In genomic region chr1:230773396-230774033, GRCh38 we compare ENCODE assay signal across 16 cellular contexts. TPM values are rescaled to one million over a fixed set of nuclear protein-coding genes. Genes with fewer than 3 reads are reported as not detected.
DNase-seq lines count a peak whose midpoint lies in the region; ATAC-seq and TF ChIP-seq lines count a peak whose summit lies in the region.
"Had no signal": no experiment of that assay in that cellular context is flagged by ENCODE, and none has a peak within 500 bp of the region (broad histone marks: within the 10 kb centered on the region; RNA-seq: fewer than 3 reads in every experiment).

No MANE protein-coding gene starts in this region.

- in situ Hi-C loops in Panc1 (cut with HindIII; ENCODE audit: low pct_unique_long_range_greater_than_20kb, low sequenced_read_pairs) (no loop called here), HAP-1 (cut with MboI; ENCODE audit: low sequenced_read_pairs) (no loop called here)

- no peak for TF ChIP-seq POLR2A in uterus (IDR thresholded peaks at IDR 0.05)

- H3K36me3 ChIP-seq in Panc1 (ENCODE audit: control insufficient read depth, insufficient read depth, low read length) (no peaks in the 10 kb centered on the region), HAP-1 (replicated peaks) (no peaks in the 10 kb centered on the region), uterus (no peaks in the 10 kb centered on the region)

- no peaks in the 10 kb centered on the region for H3K4me1 Mint-ChIP-seq in natural killer cell
- H3K4me1 Mint-ChIP-seq: activated CD4-positive, alpha-beta T cell treated with anti-CD3 and anti-CD28 coated beads, Interleukin-2, amount 10 ng/mL, durations not matched to agents 24 days and 14 days had no signal

- no peaks in the 10 kb centered on the region for H3K9me3 ChIP-seq in Panc1 (ENCODE audit: control insufficient read depth, insufficient read depth, low read depth, low read length)
- no peaks in the 10 kb centered on the region for H3K9me3 ChIP-seq in HAP-1
- no peaks in the 10 kb centered on the region for H3K9me3 ChIP-seq in uterus
- H3K9me3 ChIP-seq: Caco-2 had no signal

- no peaks in the 10 kb centered on the region for H3K9me3 Mint-ChIP-seq in natural killer cell
- H3K9me3 Mint-ChIP-seq: activated CD4-positive, alpha-beta T cell treated with anti-CD3 and anti-CD28 coated beads, Interleukin-2, amount 10 ng/mL, durations not matched to agents 24 days and 14 days had no signal

- CTCF ChIA-PET in Panc1 (lab: Charles Lee): interaction anchor here (0.6 to 1.4 kb wide), 3 partner anchors 11 to 720 kb away, joined by 4 to 6 read pairs (median 5); no protein-coding TSS in a partner anchor

- intact Hi-C loops in Panc1 (cut with micrococcal nuclease; ENCODE audit: unreplicated experiment): no loop called here
- intact Hi-C loops in head of caudate nucleus (cut with DNase I): loop anchor here (5.0 kb wide), 1 partner anchor 131 kb away; the partner anchor contains the start of gene COG2
- intact Hi-C loops in uterus (cut with DNase I; ENCODE audit: low total_unique reads): no loop called here
- intact Hi-C loops in natural killer cell (cut with micrococcal nuclease): no loop called here

- H3K27me3 ChIP-seq in Panc1 (ENCODE audit: control insufficient read depth, insufficient read depth, low read length) (peaks cover 8% of the 10 kb centered on the region), HAP-1 (ENCODE audit: low read depth) (no peaks in the 10 kb centered on the region), uterus (no peaks in the 10 kb centered on the region)

- no peak overlapping the region for H3K4me3 ChIP-seq in Panc1 (ENCODE audit: low read depth in 2 of 2, low read length in 2 of 2)
- H3K4me3 ChIP-seq in HAP-1: no peak overlapping the region
- no peak overlapping the region for H3K4me3 ChIP-seq in uterus
- H3K4me3 ChIP-seq: skin epidermis had no signal

- DNase-seq in Panc1 (ENCODE audit: low read depth, low spot score): no peak
- DNase-seq in head of caudate nucleus: peak in 39 of 42 donors; percentile 33 to 88 (median 61)
- DNase-seq in putamen (ENCODE audit: low spot score): peak; percentile 77
- no peak for DNase-seq in HAP-1 (ENCODE audit: low spot score in 2 of 2)
- DNase-seq in NOMO-1 (lab: John Stamatoyannopoulos, UW; ENCODE audit: unreplicated experiment in 2 of 2): no peak
- DNase-seq in uterus: no peak
- DNase-seq in natural killer cell: no peak
- DNase-seq: activated CD4-positive, alpha-beta T cell treated with anti-CD3 and anti-CD28 coated beads, Interleukin-2, amount 10 ng/mL, durations not matched to agents 24 days and 14 days; activated CD8-positive, alpha-beta memory T cell treated with anti-CD3 and anti-CD28 coated beads, Interleukin-2, amount 50 U/mL, for 48 hours; AML-193; GOT3; NCI-H2107; stimulated activated CD4-positive, alpha-beta T cell treated with anti-CD3 and anti-CD28 coated beads, Interleukin-4, amount 100 ng/mL, for 1 hour had no signal

- ATAC-seq in Panc1 (no peak), natural killer cell (no peak)

- H3K27ac ChIP-seq in Panc1 (ENCODE audit: low read length) (no peak overlapping the region), uterus (no peak overlapping the region)
- H3K27ac ChIP-seq: skin epidermis had no signal

- TF ChIP-seq CTCF in LNCAP (IDR thresholded peaks at IDR 0.05) (peak; percentile 16; the same call in 1 of the 2 replicates), Panc1 (IDR thresholded peaks at IDR 0.05) (peak; percentile 13; the same call in 1 of the 2 replicates), uterus (IDR thresholded peaks at IDR 0.05) (no peak), natural killer cell (IDR thresholded peaks at IDR 0.05) (no peak)

- POLR2A ChIA-PET in Panc1 (lab: Charles Lee): no interaction called here

- H3K36me3 Mint-ChIP-seq in natural killer cell: no peaks in the 10 kb centered on the region

- H3K4me1 ChIP-seq in Panc1 (ENCODE audit: control insufficient read depth, insufficient read depth, low read length): no peaks in the 10 kb centered on the region
- H3K4me1 ChIP-seq in HAP-1: peaks cover 4% of the 10 kb centered on the region
- no peaks in the 10 kb centered on the region for H3K4me1 ChIP-seq in uterus

- H3K4me3 Mint-ChIP-seq in natural killer cell: no peak overlapping the region
- H3K4me3 Mint-ChIP-seq: activated CD4-positive, alpha-beta T cell treated with anti-CD3 and anti-CD28 coated beads, Interleukin-2, amount 10 ng/mL, durations not matched to agents 24 days and 14 days had no signal

- H3K27me3 Mint-ChIP-seq in natural killer cell (ENCODE audit: low read depth in 2 of 2): peaks cover 0 to 18% of the 10 kb centered on the region in 2 donors
- H3K27me3 Mint-ChIP-seq: activated CD4-positive, alpha-beta T cell treated with anti-CD3 and anti-CD28 coated beads, Interleukin-2, amount 10 ng/mL, durations not matched to agents 24 days and 14 days had no signal

- no peak overlapping the region for H3K27ac Mint-ChIP-seq in natural killer cell
- H3K27ac Mint-ChIP-seq: activated CD4-positive, alpha-beta T cell treated with anti-CD3 and anti-CD28 coated beads, Interleukin-2, amount 10 ng/mL, durations not matched to agents 24 days and 14 days had no signal

- no TSS peak for BruUV-seq in Panc1 (replicated peaks; lab: Mats Ljungman, UMichigan)

RNA-seq across cellular contexts. Expression of gene CAPN9, which starts 26.3 kb away (rescaled TPM):
- total RNA-seq in Panc1 (2021; ENCODE audit: unreplicated experiment): not detected
- not detected for polyA plus RNA-seq in Panc1 (2012; ENCODE audit: insufficient read length)
- total RNA-seq in uterus: under 1 TPM in 1 of 4 donors, not detected in 3; 0.41 TPM
- total RNA-seq in natural killer cell: not detected
- total RNA-seq: activated CD4-positive, alpha-beta T cell treated with anti-CD3 and anti-CD28 coated beads, Interleukin-2, amount 10 ng/mL, durations not matched to agents 24 days and 14 days had no signal

RNA-seq across cellular contexts. Expression of gene AGT, which starts 59.6 kb away (rescaled TPM):
- total RNA-seq in Panc1 (2021; ENCODE audit: unreplicated experiment) (0.87 TPM), uterus (1 to 10 TPM in 3 of 4 donors, under 1 TPM in 1; 0.77 to 7.6 (median 2.5) TPM), natural killer cell (not detected)
- not detected for polyA plus RNA-seq in Panc1 (2012; ENCODE audit: insufficient read length)
- total RNA-seq: activated CD4-positive, alpha-beta T cell treated with anti-CD3 and anti-CD28 coated beads, Interleukin-2, amount 10 ng/mL, durations not matched to agents 24 days and 14 days had no signal

Comparison
In these comparisons a context has a peak if more than half of its experiments do, and no peak if none do; other contexts are left out.
1. CTCF ChIP-seq: peak in LNCAP (single experiment) and Panc1 (single experiment); none in uterus (0 of 4) and natural killer cell (single experiment).
2. DNase-seq: peak in head of caudate nucleus (39 of 42) and putamen (single experiment); none in Panc1 (single experiment), HAP-1 (0 of 2), NOMO-1 (0 of 2), uterus (0 of 2) and natural killer cell (single experiment).